17 cellular contexts compared by ENCODE assay signal in genomic region chr4:17490575-17491059, GRCh38. TPM values are rescaled to one million over a fixed set of nuclear protein-coding genes. Genes with fewer than 3 reads are reported as not detected.
A peak's percentile ranks its signal among the peaks of the same experiment; 100 is the strongest.
DNase-seq lines count a peak whose midpoint lies in the region; ATAC-seq and TF ChIP-seq lines count a peak whose summit lies in the region.
"Had no signal": no experiment of that assay in that cellular context is flagged by ENCODE, and none has a peak within 500 bp of the region (broad histone marks: within the 10 kb centered on the region; RNA-seq: fewer than 3 reads in every experiment).

No MANE protein-coding gene starts in this region.

- no peaks in the 10 kb centered on the region for H3K4me1 ChIP-seq in breast epithelium
- peaks cover 0 to 66% (median 29%) of the 10 kb centered on the region in 4 donors for H3K4me1 ChIP-seq in right lobe of liver
- H3K4me1 ChIP-seq: HAP-1, spleen, suprapubic skin had no signal

- WGBS in right lobe of liver (ENCODE audit: insufficient coverage, low coverage, low lambda C conversion rate, missing lambda C conversion rate) = 46% methylated on average over 6 of the region's 6 CpGs

- H3K27ac ChIP-seq in breast epithelium (no peak overlapping the region), right lobe of liver (peak overlapping the region; percentile 52 to 93 (median 91))
- H3K27ac ChIP-seq: ovary, spleen, suprapubic skin had no signal

- intact Hi-C loops in breast epithelium (cut with DNase I; ENCODE audit: low total_unique reads) (no loop called here), right lobe of liver (cut with DNase I) (no loop called here)

- DNase-seq in T47D (ENCODE audit: low read depth in 1 of 2, low spot score in 1 of 2) (peak; percentile 48 to 66), breast epithelium (ENCODE audit: low spot score in 2 of 2) (no peak), SK-N-DZ (ENCODE audit: low spot score) (peak; percentile 98), right lobe of liver (peak; percentile 61 to 93 (median 88)), mesenteric fat pad (ENCODE audit: low spot score) (no peak), A172 (ENCODE audit: low spot score) (no peak)
- DNase-seq in stimulated activated naive CD4-positive, alpha-beta T cell treated with Interleukin-2 at 50 U/mL for 16 hours (lab: John Stamatoyannopoulos, UW) = no peak
- DNase-seq: NCI-H2171, ovary, spleen, SW 1271 had no signal

- H3K36me3 ChIP-seq in breast epithelium = no peaks in the 10 kb centered on the region
- peaks cover 0 to 51% (median 25%) of the 10 kb centered on the region in 4 donors for H3K36me3 ChIP-seq in right lobe of liver
- H3K36me3 ChIP-seq: ovary had no signal

- TF ChIP-seq POLR2A in breast epithelium (IDR thresholded peaks at IDR 0.05) (no peak), right lobe of liver (IDR thresholded peaks at IDR 0.05) (no peak)

- H3K4me3 ChIP-seq in breast epithelium (no peak overlapping the region), right lobe of liver (peak overlapping the region in 1 of 3 donors; percentile 1)
- H3K4me3 ChIP-seq: HAP-1, ovary, spleen, suprapubic skin had no signal

- in situ Hi-C loops in T47D (cut with HindIII; ENCODE audit: low pct_unique_long_range_greater_than_20kb, low sequenced_read_pairs) = no loop called here

- ATAC-seq in right lobe of liver (peak; percentile 81 to 91 (median 90)), GM21717 (IDR thresholded peaks at IDR 0.05; ENCODE audit: unreplicated experiment) (no peak)
- ATAC-seq: WTC11 had no signal

- H3K9me3 ChIP-seq in breast epithelium (no peaks in the 10 kb centered on the region), right lobe of liver (no peaks in the 10 kb centered on the region)
- H3K9me3 ChIP-seq: HAP-1, ovary, spleen, suprapubic skin had no signal

- TF ChIP-seq CTCF in breast epithelium (IDR thresholded peaks at IDR 0.05) = no peak
- no peak for TF ChIP-seq CTCF in right lobe of liver (IDR thresholded peaks at IDR 0.05)

- H3K27me3 ChIP-seq in breast epithelium (no peaks in the 10 kb centered on the region), right lobe of liver (no peaks in the 10 kb centered on the region)
- H3K27me3 ChIP-seq: ovary, spleen, suprapubic skin had no signal

RNA-seq across cellular contexts. Expression of gene QDPR, which starts 21.3 kb away (rescaled TPM):
- total RNA-seq in breast epithelium (10 to 100 TPM; 15.1 to 27.4 (median 18.9) TPM), right lobe of liver (100 to 1,000 TPM in 2 of 6 experiments, 10 to 100 TPM in 4; 43.4 to 154 (median 81.5) TPM), mesenteric fat pad (51.9 TPM)
- polyA plus RNA-seq in SK-N-DZ (2014; cell fraction: cytosol; rRNA removed) = 22.9 and 27.3 TPM in 2 replicates
- 14.6 and 22.2 TPM in 2 replicates for polyA plus RNA-seq in SK-N-DZ (2014; cell fraction: nucleus; rRNA removed)
- 9.9 and 23.4 TPM in 2 replicates for total RNA-seq in A172 (2014; rRNA removed; shearing (Covaris generic))

RNA-seq across cellular contexts. Expression of gene CLRN2, which starts 24.3 kb away (rescaled TPM):
- not detected for total RNA-seq in breast epithelium
- not detected in 2 replicates for polyA plus RNA-seq in SK-N-DZ (2014; cell fraction: cytosol; rRNA removed)
- not detected in 2 replicates for polyA plus RNA-seq in SK-N-DZ (2014; cell fraction: nucleus; rRNA removed)
- not detected for total RNA-seq in right lobe of liver
- total RNA-seq in mesenteric fat pad = not detected
- total RNA-seq in A172 (2014; rRNA removed; shearing (Covaris generic)) = not detected in 2 replicates
- total RNA-seq: OCI-LY7, ovary, spleen, suprapubic skin, WTC11 had no signal
- polyA plus RNA-seq: adipose tissue, ovary, spleen had no signal

Comparison
In these comparisons a context has a peak if more than half of its experiments do, and no peak if none do; other contexts are left out.
1. DNase-seq: peak in T47D (2 of 2), SK-N-DZ (single experiment) and right lobe of liver (3 of 3); none in breast epithelium (0 of 2), mesenteric fat pad (single experiment), A172 (single experiment) and stimulated activated naive CD4-positive, alpha-beta T cell treated with Interleukin-2 at 50 U/mL for 16 hours (single experiment).
2. H3K27ac ChIP-seq: peak in right lobe of liver (3 of 3); none in breast epithelium (0 of 2).